Comparison of ENCODE assay signal across 8 cellular contexts in the genomic region with DNA sequence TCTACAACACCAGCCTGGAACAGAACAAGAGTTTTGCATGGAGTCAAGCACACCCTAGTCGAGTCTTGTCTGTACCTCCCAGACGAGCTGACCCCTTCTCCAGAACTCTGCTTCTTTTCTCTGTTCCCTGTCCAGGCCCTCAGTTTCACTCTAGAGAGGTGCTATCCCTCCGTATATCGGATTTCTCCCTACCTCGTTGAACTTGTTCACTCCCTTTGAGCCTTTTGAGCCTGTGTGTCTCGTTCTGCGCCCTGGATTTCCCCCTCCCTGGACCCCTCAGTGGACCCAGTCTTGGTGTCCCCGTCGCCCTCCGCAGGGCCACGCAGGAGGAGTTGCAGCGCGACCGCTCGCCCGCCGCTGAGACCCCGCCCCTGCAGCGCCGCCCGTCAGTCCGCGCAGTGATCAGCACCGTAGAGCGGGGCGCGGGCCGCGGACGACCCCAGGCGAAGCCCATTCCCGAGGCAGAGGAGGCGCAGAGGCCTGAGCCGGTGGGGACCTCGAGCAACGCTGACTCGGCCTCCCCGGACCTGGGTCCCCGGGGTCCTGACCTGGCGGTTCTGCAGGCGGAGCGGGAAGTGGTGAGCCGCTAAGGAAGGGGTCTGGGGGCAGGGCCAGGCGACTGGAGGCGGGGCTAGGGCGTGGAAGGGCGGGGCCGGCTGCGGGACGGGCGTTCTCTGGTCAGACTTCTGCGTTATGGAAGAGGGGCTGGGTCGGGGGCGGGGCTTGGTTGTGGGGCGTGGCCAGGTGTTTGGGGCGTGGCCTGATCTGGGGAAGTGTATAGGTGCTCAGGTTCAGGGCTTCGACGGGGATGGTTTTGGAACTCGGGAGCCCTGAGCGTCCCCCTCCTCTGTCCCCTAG. TPM values are rescaled to one million over a fixed set of nuclear protein-coding genes. Genes with fewer than 3 reads are reported as not detected.
DNase-seq lines count a peak whose midpoint lies in the region; FAIRE-seq and TF ChIP-seq lines count a peak whose summit lies in the region.

No MANE protein-coding gene starts in this region.

- H3K27me3 ChIP-seq in HAP-1 (ENCODE audit: low read depth) (no peaks in the 10 kb centered on the region; the same call in 1 of the 2 replicates), bronchial epithelial cell (ENCODE audit: control insufficient read depth, insufficient read depth, low read length) (no peaks in the 10 kb centered on the region)

- H3K4me3 ChIP-seq in HAP-1 (peak overlapping the region; percentile 49), WI38 (ENCODE audit: low read depth, low read length) (peak overlapping the region; percentile 55), bronchial epithelial cell (ENCODE audit: low read depth, low read length) (peak overlapping the region; percentile 49)

- in situ Hi-C loops in HAP-1 (cut with MboI; ENCODE audit: low sequenced_read_pairs), result no loop called here

- peaks cover 14% of the 10 kb centered on the region for H3K4me1 ChIP-seq in HAP-1

- DNase-seq in D341Med (ENCODE audit: low spot score), result peak; percentile 93
- DNase-seq in HAP-1 (ENCODE audit: low spot score in 2 of 2), result peak; percentile 78 to 97
- peak; percentile 70 for DNase-seq in NCI-H2029 (lab: John Stamatoyannopoulos, UW)
- DNase-seq in bronchial epithelial cell (ENCODE audit: low read depth), result peak; percentile 76
- DNase-seq in left kidney (ENCODE audit: low read depth, low spot score), result peak; percentile 89
- DNase-seq in stimulated activated CD4-positive, alpha-beta T cell treated with anti-CD3 and anti-CD28 coated beads, Interleukin-4, amount 100 ng/mL, for 4 hours, result peak; percentile 81 to 82
- no peak for DNase-seq in cerebellar nuclear complex (lab: John Stamatoyannopoulos, UW)

- H3K36me3 ChIP-seq in HAP-1 (replicated peaks) (no peaks in the 10 kb centered on the region), bronchial epithelial cell (ENCODE audit: control insufficient read depth, insufficient read depth, low read length) (peaks cover 8% of the 10 kb centered on the region)

- TF ChIP-seq CTCF in WI38 (IDR thresholded peaks at IDR 0.05; ENCODE audit: low read depth, low read length) (no peak), bronchial epithelial cell (IDR thresholded peaks at IDR 0.05; ENCODE audit: insufficient read depth, low read length, severe bottlenecking) (peak; percentile 6)

- no peak for FAIRE-seq in bronchial epithelial cell (lab: Jason Lieb, UNC)

- H3K9me3 ChIP-seq in HAP-1, result no peaks in the 10 kb centered on the region

RNA-seq across cellular contexts. Expression of a gene that starts 5.5 kb away (rescaled TPM):
- total RNA-seq in bronchial epithelial cell, result 117 and 308 TPM in 2 replicates

RNA-seq across cellular contexts. Expression of a gene that starts 18.2 kb away (rescaled TPM):
- total RNA-seq in bronchial epithelial cell, result 23.7 and 37.0 TPM in 2 replicates

RNA-seq across cellular contexts. Expression of a gene that starts 36.3 kb away (rescaled TPM):
- total RNA-seq in bronchial epithelial cell, result 22.9 and 25.6 TPM in 2 replicates

RNA-seq across cellular contexts. Expression of a gene that starts 43.1 kb away (rescaled TPM):
- total RNA-seq in bronchial epithelial cell, result not detected in 2 replicates

Comparison
In these comparisons a context has a peak if more than half of its experiments do, and no peak if none do; other contexts are left out.
1. DNase-seq: peak in D341Med (single experiment), HAP-1 (2 of 2), NCI-H2029 (single experiment), bronchial epithelial cell (single experiment), left kidney (single experiment) and stimulated activated CD4-positive, alpha-beta T cell treated with anti-CD3 and anti-CD28 coated beads, Interleukin-4, amount 100 ng/mL, for 4 hours (2 of 2); none in cerebellar nuclear complex (0 of 2).
2. Peak in every context shown above with its lines, with median percentiles within 50 percentile points of each other: H3K4me3 ChIP-seq.